Comparison of ENCODE assay signal across 8 cellular contexts in genomic region chr21:44871576-44872265, GRCh38. TPM values are rescaled to one million over a fixed set of nuclear protein-coding genes. Genes with fewer than 3 reads are reported as not detected.
DNase-seq lines count a peak whose midpoint lies in the region; ATAC-seq, FAIRE-seq and TF ChIP-seq lines count a peak whose summit lies in the region.

No MANE protein-coding gene starts in this region.

- no peaks in the 10 kb centered on the region for H3K9me3 Mint-ChIP-seq in stimulated activated effector memory CD8-positive, alpha-beta T cell treated with anti-CD3 and anti-CD28 coated beads, Interleukin-12 subunit alpha, Interleukin-12 subunit beta, amount 100 ng/mL, for 72 hours

- DNase-seq in NCI-H226, result peak; percentile 87
- peak; percentile 70 for DNase-seq in brain microvascular endothelial cell
- no peak for DNase-seq in keratinocyte (ENCODE audit: low read depth, low spot score)
- no peak for DNase-seq in stimulated activated effector memory CD8-positive, alpha-beta T cell treated with anti-CD3 and anti-CD28 coated beads, Interleukin-12 subunit alpha, Interleukin-12 subunit beta, amount 100 ng/mL, for 72 hours (ENCODE audit: low spot score in 2 of 2)
- no peak for DNase-seq in OCI-M2 (lab: John Stamatoyannopoulos, UW; ENCODE audit: unreplicated experiment)
- no peak for DNase-seq in middle frontal gyrus (ENCODE audit: extremely low spot score, low spot score)

- H3K4me3 ChIP-seq in DOHH2 (ENCODE audit: low read length) (peak overlapping the region; percentile 91), brain microvascular endothelial cell (ENCODE audit: low read depth, low read length) (peak overlapping the region; percentile 79), keratinocyte (ENCODE audit: control insufficient read depth in 2 of 3, extremely low read depth in 1 of 3, insufficient read depth in 2 of 3, low read depth in 1 of 3, low read length in 3 of 3) (peak overlapping the region; percentile 82 to 92 (median 85))

- peaks cover 11% of the 10 kb centered on the region for H3F3A ChIP-seq in DOHH2 (ENCODE audit: control insufficient read depth, insufficient read depth)

- no peak for ATAC-seq in stimulated activated effector memory CD8-positive, alpha-beta T cell treated with anti-CD3 and anti-CD28 coated beads, Interleukin-12 subunit alpha, Interleukin-12 subunit beta, amount 100 ng/mL, for 72 hours
- no peak for ATAC-seq in GM21390 (IDR thresholded peaks at IDR 0.05; ENCODE audit: unreplicated experiment)

- H3K27ac ChIP-seq in DOHH2 (ENCODE audit: low read depth, low read length), result no peak overlapping the region
- peak overlapping the region; percentile 39 for H3K27ac ChIP-seq in brain microvascular endothelial cell
- H3K27ac ChIP-seq in keratinocyte (ENCODE audit: control insufficient read depth, insufficient read depth, low read length), result peak overlapping the region; percentile 62

- peaks cover 22% of the 10 kb centered on the region for H3K27me3 ChIP-seq in DOHH2 (ENCODE audit: control insufficient read depth, low read length)
- no peaks in the 10 kb centered on the region for H3K27me3 ChIP-seq in brain microvascular endothelial cell (replicated peaks)
- no peaks in the 10 kb centered on the region for H3K27me3 ChIP-seq in keratinocyte (ENCODE audit: control insufficient read depth, extremely low read depth, insufficient read depth, low read length)

- peak overlapping the region; percentile 89 for H3K4me3 Mint-ChIP-seq in stimulated activated effector memory CD8-positive, alpha-beta T cell treated with anti-CD3 and anti-CD28 coated beads, Interleukin-12 subunit alpha, Interleukin-12 subunit beta, amount 100 ng/mL, for 72 hours

- H3K27ac Mint-ChIP-seq in stimulated activated effector memory CD8-positive, alpha-beta T cell treated with anti-CD3 and anti-CD28 coated beads, Interleukin-12 subunit alpha, Interleukin-12 subunit beta, amount 100 ng/mL, for 72 hours, result peak overlapping the region; percentile 84

- peak overlapping the region; percentile 80 for H3K9ac ChIP-seq in keratinocyte (ENCODE audit: control insufficient read depth, extremely low read depth, insufficient read depth, low read length)

- H3K9me3 ChIP-seq in DOHH2 (ENCODE audit: control insufficient read depth, insufficient read depth, low read length), result no peaks in the 10 kb centered on the region
- H3K9me3 ChIP-seq in keratinocyte (ENCODE audit: control insufficient read depth, low read depth, low read length), result no peaks in the 10 kb centered on the region

- peak overlapping the region; percentile 98 for H3K4me2 ChIP-seq in DOHH2 (ENCODE audit: low read length)
- peak overlapping the region; percentile 84 for H3K4me2 ChIP-seq in keratinocyte (ENCODE audit: control insufficient read depth, extremely low read depth, insufficient read depth, low read depth, low read length)

- dilution Hi-C loops in keratinocyte (cut with MboI; ENCODE audit: extremely low pct_ligation_motif_present, low sequenced_read_pairs), result no loop called here

- H3K79me2 ChIP-seq in DOHH2 (ENCODE audit: control insufficient read depth, low read length) (peaks cover 64% of the 10 kb centered on the region), keratinocyte (ENCODE audit: control insufficient read depth, insufficient read depth, low read length) (peaks cover 66% of the 10 kb centered on the region)

- in situ Hi-C loops in brain microvascular endothelial cell (cut with HindIII; ENCODE audit: low pct_ligation_motif_present, low sequenced_read_pairs), result no loop called here

- H3K4me1 ChIP-seq in DOHH2 (ENCODE audit: control insufficient read depth, low read length) (peaks cover 44% of the 10 kb centered on the region), keratinocyte (ENCODE audit: control insufficient read depth, extremely low read depth, insufficient read depth, low read length) (peaks cover 46% of the 10 kb centered on the region)

- no peak overlapping the region for H2AFZ ChIP-seq in keratinocyte (ENCODE audit: control insufficient read depth, low read length)

- peaks cover 41% of the 10 kb centered on the region for H3K36me3 Mint-ChIP-seq in stimulated activated effector memory CD8-positive, alpha-beta T cell treated with anti-CD3 and anti-CD28 coated beads, Interleukin-12 subunit alpha, Interleukin-12 subunit beta, amount 100 ng/mL, for 72 hours

- H3K36me3 ChIP-seq in DOHH2 (ENCODE audit: control insufficient read depth, low read length) (no peaks in the 10 kb centered on the region), brain microvascular endothelial cell (replicated peaks) (peaks cover 2% of the 10 kb centered on the region), keratinocyte (ENCODE audit: control insufficient read depth in 2 of 2, extremely low read depth in 1 of 2, insufficient read depth in 2 of 2, low read length in 2 of 2) (peaks cover 2 to 4% of the 10 kb centered on the region in 2 experiments)

- peaks cover 65% of the 10 kb centered on the region for H3K4me1 Mint-ChIP-seq in stimulated activated effector memory CD8-positive, alpha-beta T cell treated with anti-CD3 and anti-CD28 coated beads, Interleukin-12 subunit alpha, Interleukin-12 subunit beta, amount 100 ng/mL, for 72 hours

- no peak for FAIRE-seq in keratinocyte (lab: Jason Lieb, UNC)

- peaks cover 23% of the 10 kb centered on the region; the same call in 1 of the 2 replicates for H4K20me1 ChIP-seq in DOHH2 (ENCODE audit: control insufficient read depth, insufficient read depth, low read depth, low read length)
- H4K20me1 ChIP-seq in keratinocyte (ENCODE audit: control insufficient read depth, extremely low read depth, insufficient read depth, low read length), result peaks cover 48% of the 10 kb centered on the region

- no peaks in the 10 kb centered on the region for H3K9me2 ChIP-seq in DOHH2 (replicated peaks; ENCODE audit: control insufficient read depth, low read length)

- peaks cover 11% of the 10 kb centered on the region for H3K9me1 ChIP-seq in keratinocyte (ENCODE audit: control insufficient read depth, extremely low read depth, insufficient read depth, low read length)

- TF ChIP-seq CTCF in DOHH2 (IDR thresholded peaks at IDR 0.05; ENCODE audit: low read depth, low read length, poor library complexity, severe bottlenecking) (no peak), brain microvascular endothelial cell (IDR thresholded peaks at IDR 0.05; ENCODE audit: low read depth, low read length, missing control alignments) (no peak), keratinocyte (optimal IDR thresholded peaks at IDR 0.05 in 1 of 3, IDR thresholded peaks at IDR 0.05 in 1 of 3, conservative IDR thresholded peaks at IDR 0.05 in 1 of 3; ENCODE audit: extremely low read depth in 1 of 3, insufficient read depth in 2 of 3, low read length in 3 of 3) (no peak)

RNA-seq across cellular contexts. Expression of gene PTTG1IP, which starts 1.8 kb away (rescaled TPM):
- 132 to 140 TPM (median 137 TPM) in 3 replicates for polyA plus RNA-seq in keratinocyte
- 97.7 TPM for polyA plus RNA-seq in keratinocyte (2011; ENCODE audit: low read depth)
- 114 and 141 TPM in 2 replicates for polyA plus RNA-seq in keratinocyte (2011; cell fraction: cytosol; rRNA removed)
- 152 and 154 TPM in 2 replicates for polyA plus RNA-seq in keratinocyte (2011; cell fraction: nucleus; rRNA removed)
- 111 and 120 TPM in 2 replicates for polyA plus RNA-seq in keratinocyte (2012; ENCODE audit: low replicate concordance)
- 69.3 to 118 TPM (median 90.8 TPM) in 3 replicates for polyA minus RNA-seq in keratinocyte
- 232 TPM for polyA minus RNA-seq in keratinocyte (2011; cell fraction: cytosol; rRNA and poly(A)+ RNA removed)
- polyA minus RNA-seq in keratinocyte (2011; cell fraction: nucleus; rRNA and poly(A)+ RNA removed), result 92.1 and 106 TPM in 2 replicates

RNA-seq across cellular contexts. Expression of gene ITGB2, which starts 49.0 kb away (rescaled TPM):
- polyA plus RNA-seq in keratinocyte, result 0.55 to 0.86 TPM (median 0.72 TPM) in 3 replicates
- polyA plus RNA-seq in keratinocyte (2011; ENCODE audit: low read depth), result not detected
- 0.29 and 1.0 TPM in 2 replicates for polyA plus RNA-seq in keratinocyte (2011; cell fraction: cytosol; rRNA removed)
- polyA plus RNA-seq in keratinocyte (2011; cell fraction: nucleus; rRNA removed), result 2.0 and 2.7 TPM in 2 replicates
- 0.17 and 1.0 TPM in 2 replicates for polyA plus RNA-seq in keratinocyte (2012; ENCODE audit: low replicate concordance)
- 0.40 to 3.1 TPM (median 1.4 TPM) in 3 replicates for polyA minus RNA-seq in keratinocyte
- 6.5 TPM for polyA minus RNA-seq in keratinocyte (2011; cell fraction: cytosol; rRNA and poly(A)+ RNA removed)
- polyA minus RNA-seq in keratinocyte (2011; cell fraction: nucleus; rRNA and poly(A)+ RNA removed), result 3.8 and 6.5 TPM in 2 replicates

RNA-seq across cellular contexts. Expression of gene SUMO3, which starts 53.9 kb away (rescaled TPM):
- polyA plus RNA-seq in keratinocyte, result 69.3 to 132 TPM (median 115 TPM) in 3 replicates
- polyA plus RNA-seq in keratinocyte (2011; ENCODE audit: low read depth), result 21.6 TPM
- polyA plus RNA-seq in keratinocyte (2011; cell fraction: cytosol; rRNA removed), result 134 and 154 TPM in 2 replicates
- polyA plus RNA-seq in keratinocyte (2011; cell fraction: nucleus; rRNA removed), result 33.1 and 37.7 TPM in 2 replicates
- polyA plus RNA-seq in keratinocyte (2012; ENCODE audit: low replicate concordance), result 51.1 and 105 TPM in 2 replicates
- polyA minus RNA-seq in keratinocyte, result 62.1 to 83.9 TPM (median 66.2 TPM) in 3 replicates
- polyA minus RNA-seq in keratinocyte (2011; cell fraction: cytosol; rRNA and poly(A)+ RNA removed), result 103 TPM
- polyA minus RNA-seq in keratinocyte (2011; cell fraction: nucleus; rRNA and poly(A)+ RNA removed), result 13.4 and 18.2 TPM in 2 replicates

Comparison
In these comparisons a context has a peak if more than half of its experiments do, and no peak if none do; other contexts are left out.
1. DNase-seq: peak in NCI-H226 (single experiment) and brain microvascular endothelial cell (single experiment); none in keratinocyte (single experiment), stimulated activated effector memory CD8-positive, alpha-beta T cell treated with anti-CD3 and anti-CD28 coated beads, Interleukin-12 subunit alpha, Interleukin-12 subunit beta, amount 100 ng/mL, for 72 hours (0 of 2), OCI-M2 (single experiment) and middle frontal gyrus (single experiment).
2. Peak in every context shown above with its lines, with median percentiles within 50 percentile points of each other: H3K4me3 ChIP-seq.